ENCODE assay signal across 17 cellular contexts in the genomic region with DNA sequence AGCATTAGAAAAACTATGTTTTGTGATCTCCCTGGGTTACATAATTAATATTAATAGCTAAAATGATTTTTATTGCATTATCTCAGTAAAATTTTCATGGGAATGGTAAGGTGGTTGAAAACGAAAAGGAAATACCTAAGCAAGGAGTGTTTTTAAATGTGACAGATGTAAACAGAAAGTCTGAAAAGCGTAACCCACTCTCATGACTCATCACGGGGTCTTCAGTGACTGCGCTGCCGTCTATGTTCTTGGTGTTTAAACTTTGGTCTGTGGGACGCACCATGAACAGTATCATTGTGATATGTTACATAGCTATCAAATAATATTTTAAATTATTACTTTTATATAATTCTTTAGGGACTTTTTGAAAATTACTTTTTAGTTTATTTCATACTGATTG. TPM values are rescaled to one million over a fixed set of nuclear protein-coding genes. Genes with fewer than 3 reads are reported as not detected.
DNase-seq lines count a peak whose midpoint lies in the region; ATAC-seq and TF ChIP-seq lines count a peak whose summit lies in the region.
"Had no signal": no experiment of that assay in that cellular context is flagged by ENCODE, and none has a peak within 500 bp of the region (broad histone marks: within the 10 kb centered on the region; RNA-seq: fewer than 3 reads in every experiment).

No MANE protein-coding gene starts in this region.

- H3K14ac ChIP-seq in IMR-90 (replicated peaks; ENCODE audit: low read depth, low read length) (peak overlapping the region; percentile 63; the same call in 1 of the 2 replicates), mesenchymal stem cell (ENCODE audit: low read length in 2 of 2) (no peak overlapping the region)

- no peak overlapping the region for H2BK12ac ChIP-seq in mesenchymal stem cell (ENCODE audit: low read length in 2 of 2)

- intact Hi-C loops in IMR-90 (cut with micrococcal nuclease), result no loop called here

- no peak overlapping the region for H4K5ac ChIP-seq in IMR-90 (ENCODE audit: low read depth, low read length)

- H4K8ac ChIP-seq in IMR-90 (ENCODE audit: low read depth in 2 of 2, low read length in 2 of 2) (no peak overlapping the region), mesenchymal stem cell (ENCODE audit: low read length) (no peak overlapping the region)

- no peak overlapping the region for H2BK15ac ChIP-seq in IMR-90 (ENCODE audit: low read depth, low read length)
- H2BK15ac ChIP-seq in mesenchymal stem cell (ENCODE audit: low read depth, poor library complexity, severe bottlenecking), result no peak overlapping the region

- no peak for ATAC-seq in IMR-90 (ENCODE audit: low read depth)
- ATAC-seq in HG02840 (IDR thresholded peaks at IDR 0.05; ENCODE audit: low FRiP score, unreplicated experiment), result no peak

- BruUV-seq in IMR-90 (replicated peaks; lab: Mats Ljungman, UMichigan), result no TSS peak

- H3K9me3 ChIP-seq in IMR-90 (ENCODE audit: control insufficient read depth, insufficient read depth, low read length) (no peaks in the 10 kb centered on the region), mesenchymal stem cell (ENCODE audit: control insufficient read depth, low read length) (no peaks in the 10 kb centered on the region), tibial nerve (no peaks in the 10 kb centered on the region)

- no peak overlapping the region for H2BK5ac ChIP-seq in IMR-90 (ENCODE audit: low read depth, low read length, poor library complexity, severe bottlenecking)
- H2BK5ac ChIP-seq in mesenchymal stem cell (ENCODE audit: low read depth, low read length, poor library complexity, severe bottlenecking), result no peak overlapping the region

- no peak overlapping the region for H2AK9ac ChIP-seq in IMR-90 (replicated peaks; ENCODE audit: low read depth, low read length, poor library complexity)

- H2AK5ac ChIP-seq in IMR-90 (ENCODE audit: low read depth, low read length), result no peak overlapping the region
- H2AK5ac ChIP-seq in mesenchymal stem cell (ENCODE audit: low read length, severe bottlenecking), result no peak overlapping the region

- H3K9me1 ChIP-seq in IMR-90 (ENCODE audit: insufficient read depth, low read length), result peaks cover 8% of the 10 kb centered on the region

- TF ChIP-seq POLR2A in IMR-90 (IDR thresholded peaks at IDR 0.05; ENCODE audit: low read depth, low read length), result no peak
- no peak for TF ChIP-seq POLR2A in tibial nerve (IDR thresholded peaks at IDR 0.05)

- no peak overlapping the region for H3K56ac ChIP-seq in IMR-90 (ENCODE audit: extremely low read depth, insufficient read depth, low read length)

- no peaks in the 10 kb centered on the region for H3K27me3 ChIP-seq in IMR-90 (ENCODE audit: control insufficient read depth, insufficient read depth, low read length)
- no peaks in the 10 kb centered on the region for H3K27me3 ChIP-seq in mesenchymal stem cell (ENCODE audit: control insufficient read depth in 1 of 2, insufficient read depth in 1 of 2, low read length in 2 of 2)
- H3K27me3 ChIP-seq in tibial nerve, result no peaks in the 10 kb centered on the region

- peak overlapping the region; percentile 42; the same call in 1 of the 2 replicates for H3K27ac ChIP-seq in IMR-90 (ENCODE audit: insufficient read depth, low read length)
- no peak overlapping the region for H3K27ac ChIP-seq in mesenchymal stem cell (ENCODE audit: low read length, poor library complexity, severe bottlenecking)
- H3K27ac ChIP-seq in tibial nerve, result peak overlapping the region; percentile 43 to 89 (median 73)
- H3K27ac ChIP-seq: HL-60, RWPE1 had no signal

- peaks cover 52% of the 10 kb centered on the region for H4K20me1 ChIP-seq in IMR-90 (ENCODE audit: insufficient read depth, low read length)

- H3K4me3 ChIP-seq in IMR-90 (ENCODE audit: insufficient read depth, low read depth, low read length), result no peak overlapping the region
- no peak overlapping the region for H3K4me3 ChIP-seq in choroid plexus epithelial cell (ENCODE audit: low read depth, low read length)
- no peak overlapping the region for H3K4me3 ChIP-seq in mesenchymal stem cell (ENCODE audit: insufficient read depth in 1 of 2, low read depth in 1 of 2, low read length in 2 of 2)
- H3K4me3 ChIP-seq in tibial nerve, result no peak overlapping the region

- H3K4me2 ChIP-seq in IMR-90 (ENCODE audit: low read depth, low read length) (peak overlapping the region; percentile 10; the same call in 1 of the 2 replicates), mesenchymal stem cell (ENCODE audit: low read length, poor library complexity, severe bottlenecking) (no peak overlapping the region)

- in situ Hi-C loops in IMR-90 (cut with MboI; ENCODE audit: low sequenced_read_pairs), result no loop called here

- H3K4me1 ChIP-seq in IMR-90 (ENCODE audit: control insufficient read depth, insufficient read depth, low read length) (peaks cover 19% of the 10 kb centered on the region), mesenchymal stem cell (ENCODE audit: control insufficient read depth, insufficient read depth, low read depth, low read length) (peaks cover 9% of the 10 kb centered on the region), tibial nerve (peaks cover 0 to 72% (median 14%) of the 10 kb centered on the region in 4 donors)

- H2BK20ac ChIP-seq in IMR-90 (ENCODE audit: low read depth, low read length), result no peak overlapping the region

- CTCF ChIA-PET in IMR-90 (lab: Yijun Ruan, JAX), result no interaction called here

- no peak overlapping the region for H4K91ac ChIP-seq in IMR-90 (ENCODE audit: insufficient read depth, low read depth, low read length)
- H4K91ac ChIP-seq in mesenchymal stem cell (ENCODE audit: low read length), result no peak overlapping the region

- dilution Hi-C loops in IMR-90 (cut with HindIII; ENCODE audit: low sequenced_read_pairs, unreplicated experiment), result no loop called here

- no peaks in the 10 kb centered on the region for H3K36me3 ChIP-seq in IMR-90 (ENCODE audit: control insufficient read depth, insufficient read depth, low read length)
- no peaks in the 10 kb centered on the region for H3K36me3 ChIP-seq in mesenchymal stem cell (ENCODE audit: control insufficient read depth in 1 of 2, insufficient read depth in 2 of 2, low read depth in 1 of 2, low read length in 2 of 2)
- H3K36me3 ChIP-seq in tibial nerve, result no peaks in the 10 kb centered on the region

- TF ChIP-seq CTCF in IMR-90 (conservative IDR thresholded peaks at IDR 0.05; ENCODE audit: low read depth, low read length) (no peak), choroid plexus epithelial cell (conservative IDR thresholded peaks at IDR 0.05; ENCODE audit: low read depth, low read length) (no peak), tibial nerve (IDR thresholded peaks at IDR 0.05) (no peak)

- no peak overlapping the region for H3K23ac ChIP-seq in IMR-90 (ENCODE audit: low read depth, low read length)
- H3K23ac ChIP-seq in mesenchymal stem cell (ENCODE audit: low read length in 2 of 2), result no peak overlapping the region

- H3K79me1 ChIP-seq in IMR-90 (ENCODE audit: low read depth in 1 of 2, low read length in 2 of 2) (peaks cover 21 to 53% of the 10 kb centered on the region in 2 experiments), mesenchymal stem cell (replicated peaks; ENCODE audit: low read length, poor library complexity, severe bottlenecking) (peaks cover 14% of the 10 kb centered on the region)

- no peak overlapping the region for H2BK120ac ChIP-seq in IMR-90 (ENCODE audit: low read depth, low read length)
- no peak overlapping the region for H2BK120ac ChIP-seq in mesenchymal stem cell (ENCODE audit: low read depth, low read length)

- WGBS in IMR-90 (ENCODE audit: extremely low coverage in 2 of 2, insufficient read length in 1 of 2), 2 experiments, result no CpG with 5 or more reads among the region's 6 CpGs
- WGBS in mesenchymal stem cell, result 58% methylated on average over 3 of the region's 6 CpGs
- WGBS in tibial nerve, 2 donors, result 47 to 60% methylated on average over 6 of the region's 6 CpGs

- H3K9ac ChIP-seq in IMR-90 (ENCODE audit: low read depth, low read length) (no peak overlapping the region; the same call in 1 of the 2 replicates), mesenchymal stem cell (ENCODE audit: low read length) (peak overlapping the region; percentile 86)

- TF ChIP-seq RAD21 in IMR-90 (IDR thresholded peaks at IDR 0.05; ENCODE audit: low read length), result no peak

- TF ChIP-seq EP300 in tibial nerve (IDR thresholded peaks at IDR 0.05), result no peak

- DNase-seq in IMR-90, result no peak
- DNase-seq in choroid plexus epithelial cell (ENCODE audit: low read depth), result peak; percentile 27
- DNase-seq in mesenchymal stem cell, result peak; percentile 52
- no peak for DNase-seq in tibial nerve (ENCODE audit: low spot score in 2 of 2)
- DNase-seq in NCI-H82 treated with DMSO at 0.1 percent for 48 hours (lab: John Stamatoyannopoulos, UW; ENCODE audit: unreplicated experiment), result no peak
- DNase-seq in mesenteric fat pad (ENCODE audit: low spot score), result no peak
- DNase-seq: ACHN, AML-193, COR-L47, H7, NCI-H1417, NCI-H1930, NCI-H2171, NCI-H748 treated with DMSO at 0.1 percent for 48 hours had no signal

- POLR2A ChIA-PET in IMR-90 (lab: Charles Lee; ENCODE audit: unreplicated experiment), result no interaction called here

- H3K18ac ChIP-seq in IMR-90 (ENCODE audit: low read depth, low read length) (no peak overlapping the region), mesenchymal stem cell (ENCODE audit: low read depth in 1 of 2, low read length in 2 of 2) (no peak overlapping the region)

- H3K4ac ChIP-seq in IMR-90 (ENCODE audit: low read depth, low read length) (no peak overlapping the region), mesenchymal stem cell (ENCODE audit: low read depth in 1 of 2, low read length in 2 of 2) (no peak overlapping the region)

- H2AFZ ChIP-seq in IMR-90 (replicated peaks; ENCODE audit: low read length, poor library complexity), result no peak overlapping the region
- H2AFZ ChIP-seq in mesenchymal stem cell (ENCODE audit: low read depth, low read length), result no peak overlapping the region

TF ChIP-seq in IMR-90, 13 proteins besides CTCF, POLR2A, EP300 and RAD21:
- TF ChIP-seq RCOR1 (IDR thresholded peaks at IDR 0.05; ENCODE audit: insufficient replicate concordance, low read length) (no peak), FOS (IDR thresholded peaks at IDR 0.05; ENCODE audit: low read depth, low read length) (0 out of 2 replicates have a peak, but pooled peaks have one; percentile 5)

RNA-seq across cellular contexts. Expression of a gene that starts 19.8 kb away (rescaled TPM):
- total RNA-seq in IMR-90 (2012; rRNA removed), result 28.5 and 33.1 TPM in 2 replicates
- polyA plus RNA-seq in IMR-90 (2012; rRNA removed), result 30.4 and 40.5 TPM in 2 replicates
- 14.1 and 42.1 TPM in 2 replicates for polyA plus RNA-seq in IMR-90 (2012; cell fraction: cytosol; rRNA removed)
- polyA plus RNA-seq in IMR-90 (2012; cell fraction: nucleus; rRNA removed; ENCODE audit: low replicate concordance), result 19.7 and 60.8 TPM in 2 replicates
- 26.9 TPM for polyA plus RNA-seq in mesenchymal stem cell (2013, experiment 1 of 2)
- polyA plus RNA-seq in mesenchymal stem cell (2013, experiment 2 of 2), result 26.2 TPM
- total RNA-seq in tibial nerve, result 10 to 100 TPM; 47.3 to 74.1 (median 70.6) TPM
- 48.0 TPM for total RNA-seq in mesenteric fat pad

Comparison
In these comparisons a context has a peak if more than half of its experiments do, and no peak if none do; other contexts are left out.
1. DNase-seq: peak in choroid plexus epithelial cell (single experiment) and mesenchymal stem cell (single experiment); none in IMR-90 (single experiment), tibial nerve (0 of 2), NCI-H82 treated with DMSO at 0.1 percent for 48 hours (single experiment) and mesenteric fat pad (single experiment).